Comparison of ENCODE assay signal across 24 cellular contexts in the genomic region with DNA sequence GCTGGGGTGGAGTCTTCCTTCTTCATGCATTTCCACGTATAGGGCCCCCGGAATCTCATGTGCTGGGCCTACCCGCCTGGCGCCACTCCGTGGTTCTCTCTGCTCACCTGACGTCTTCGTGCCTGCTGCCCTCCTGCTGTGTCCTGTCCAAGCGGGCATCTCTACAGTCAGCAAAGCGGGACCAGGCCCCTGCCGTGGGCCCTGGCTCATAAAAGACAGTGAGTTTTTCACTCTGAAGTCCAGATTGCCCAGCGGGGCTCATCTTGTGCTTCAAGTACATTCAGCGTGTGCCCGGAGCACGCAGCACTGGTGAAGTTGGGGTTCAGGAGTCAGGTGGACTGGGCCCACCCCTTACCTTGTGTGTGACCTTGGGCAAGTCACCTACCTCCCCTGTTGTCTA.
"Had no signal": no experiment of that assay in that cellular context is flagged by ENCODE, and none has a peak within 500 bp of the region (broad histone marks: within the 10 kb centered on the region; RNA-seq: fewer than 3 reads in every experiment).

No MANE protein-coding gene starts in this region.

- H3K27me3 ChIP-seq: left lung, right atrium auricular region, right lobe of liver, tibial nerve, uterus had no signal

- DNase-seq: hypothalamus; immature natural killer cell; kidney; left colon; left lung; lower lobe of right lung; mammary epithelial cell; mesenchymal stem cell; naive thymus-derived CD8-positive, alpha-beta T cell; right lobe of liver; stimulated activated CD4-positive, alpha-beta T cell treated with anti-CD3 and anti-CD28 coated beads, Interleukin-1b, Interleukin-23, amount 100 ng/mL, for 48 hours; stimulated activated CD4-positive, alpha-beta T cell treated with anti-CD3 and anti-CD28 coated beads, Interleukin-2, amount 100 ng/mL, for 48 hours; stimulated activated CD4-positive, alpha-beta T cell treated with anti-CD3 and anti-CD28 coated beads, Interleukin-4, amount 100 ng/mL, for 4 hours; stimulated activated CD8-positive, alpha-beta memory T cell treated with anti-CD3 and anti-CD28 coated beads, Interleukin-4, amount 100 ng/mL, for 48 hours; stimulated activated naive CD4-positive, alpha-beta T cell treated with Interleukin-2 at 50 U/mL for 16 hours; stimulated activated naive CD8-positive, alpha-beta T cell treated with anti-CD3 and anti-CD28 coated beads, Interleukin-15, amount 100 ng/mL, for 72 hours; substantia nigra; uterus had no signal

- H3K4me3 ChIP-seq: left lung, lower lobe of right lung, right atrium auricular region, right lobe of liver, smooth muscle cell, tibial nerve, uterus had no signal

- H3K4me1 ChIP-seq: parathyroid adenoma had no signal

- ATAC-seq: left colon; left lung; lower lobe of right lung; naive thymus-derived CD8-positive, alpha-beta T cell; right lobe of liver; stimulated activated memory B cell treated with anti-CD40 and anti-IgM and Interleukin-4, amounts not matched to agents 10 μg/mL and 1 μg/mL and 100 μg/mL, for 72 hours; stimulated activated naive CD8-positive, alpha-beta T cell treated with anti-CD3 and anti-CD28 coated beads, Interleukin-15, amount 100 ng/mL, for 72 hours had no signal

- FAIRE-seq: islet of Langerhans, kidney had no signal

- H3K36me3 ChIP-seq: left lung, lower lobe of right lung, right atrium auricular region, right lobe of liver, tibial nerve, uterus had no signal

- H3K9ac ChIP-seq: parathyroid adenoma had no signal

- H3K9me3 ChIP-seq: left lung, lower lobe of right lung, right atrium auricular region, right lobe of liver, tibial nerve, uterus had no signal

- H2AFZ ChIP-seq: parathyroid adenoma had no signal

- H3K4me2 ChIP-seq: smooth muscle cell had no signal

- H3K27ac ChIP-seq: left lung, lower lobe of right lung, parathyroid adenoma, right atrium auricular region, right lobe of liver, tibial nerve had no signal
